ENCODE assay signal across 8 cellular contexts in genomic region chr12:63716891-63717290, GRCh38. TPM values are rescaled to one million over a fixed set of nuclear protein-coding genes. Genes with fewer than 3 reads are reported as not detected.
DNase-seq lines count a peak whose midpoint lies in the region; ATAC-seq and TF ChIP-seq lines count a peak whose summit lies in the region.
"Not testable (repeated sequence)": the region's sequence is repeated elsewhere in the genome, so short reads cannot be mapped to it uniquely, and the experiment has no call there.
"Had no signal": no experiment of that assay in that cellular context is flagged by ENCODE, and none has a peak within 500 bp of the region (broad histone marks: within the 10 kb centered on the region; RNA-seq: fewer than 3 reads in every experiment).

No MANE protein-coding gene starts in this region.

- not testable (repeated sequence) for H3K27ac ChIP-seq in BLaER1

- not testable (repeated sequence) for H3K9me3 ChIP-seq in BLaER1

- not testable (repeated sequence) for H3K4me3 ChIP-seq in BLaER1

- POLR2A ChIA-PET in activated B cell treated with CpG ODN at 0.5 μM for 24 hours (lab: Charles Lee), result not testable (repeated sequence)

- intact Hi-C loops in activated B cell treated with CpG ODN at 0.5 μM for 24 hours (cut with micrococcal nuclease), result not testable (repeated sequence)

- not testable (repeated sequence) for H3K27ac Mint-ChIP-seq in activated B cell treated with CpG ODN at 0.5 μM for 24 hours

- H3K9me3 Mint-ChIP-seq in activated B cell treated with CpG ODN at 0.5 μM for 24 hours, result not testable (repeated sequence)

- H3K36me3 Mint-ChIP-seq in activated B cell treated with CpG ODN at 0.5 μM for 24 hours (ENCODE audit: low read depth), result not testable (repeated sequence)

- peaks cover 21% of the 10 kb centered on the region for H3K4me1 Mint-ChIP-seq in activated B cell treated with CpG ODN at 0.5 μM for 24 hours

- H3K4me3 Mint-ChIP-seq in activated B cell treated with CpG ODN at 0.5 μM for 24 hours, result peak overlapping the region; percentile 47

- not testable (repeated sequence) for TF ChIP-seq CTCF in activated B cell treated with CpG ODN at 0.5 μM for 24 hours (IDR thresholded peaks at IDR 0.05)

- CTCF ChIA-PET in activated B cell treated with CpG ODN at 0.5 μM for 24 hours (lab: Charles Lee), result not testable (repeated sequence)

- not testable (repeated sequence) for H3K9ac ChIP-seq in BLaER1

- H3K4me1 ChIP-seq in BLaER1, result peaks cover 16% of the 10 kb centered on the region

- not testable (repeated sequence) for DNase-seq in activated B cell treated with CpG ODN at 0.5 μM for 24 hours

- H4K20me1 ChIP-seq in BLaER1, result not testable (repeated sequence)

- not testable (repeated sequence) for H3K36me3 ChIP-seq in BLaER1

- ATAC-seq in GM18868 (IDR thresholded peaks at IDR 0.05; ENCODE audit: unreplicated experiment) (peak; percentile 28), GM21529 (IDR thresholded peaks at IDR 0.05; ENCODE audit: unreplicated experiment) (peak; percentile 53), HG02870 (IDR thresholded peaks at IDR 0.05; ENCODE audit: unreplicated experiment) (peak; percentile 35), HG03103 (IDR thresholded peaks at IDR 0.05; ENCODE audit: low read depth, unreplicated experiment) (peak; percentile 40), HG03565 (IDR thresholded peaks at IDR 0.05; ENCODE audit: unreplicated experiment) (peak; percentile 22)
- not testable (repeated sequence) for ATAC-seq in activated B cell treated with CpG ODN at 0.5 μM for 24 hours (ENCODE audit: low read depth)

- H3K27me3 Mint-ChIP-seq in activated B cell treated with CpG ODN at 0.5 μM for 24 hours, result not testable (repeated sequence)

- not testable (repeated sequence) for H3K27me3 ChIP-seq in BLaER1

- peak overlapping the region; percentile 55 for H3K4me2 ChIP-seq in BLaER1

RNA-seq across cellular contexts. Expression of gene DPY19L2, which starts 48.6 kb away (rescaled TPM):
- total RNA-seq in activated B cell treated with CpG ODN at 0.5 μM for 24 hours, result 0.69 and 0.73 TPM in 2 replicates
- total RNA-seq: CD4-positive, alpha-beta T cell had no signal
